ENCODE assay signal across 2 cellular contexts in genomic region chr6:149202100-149202499, GRCh38.
A peak's percentile ranks its signal among the peaks of the same experiment; 100 is the strongest.
TF ChIP-seq lines count a peak whose summit lies in the region.

No MANE protein-coding gene starts in this region.

TF ChIP-seq in HepG2, 621 proteins besides CTCF, POLR2A, EP300 and RAD21:
- TF ChIP-seq MAFK (conservative IDR thresholded peaks at IDR 0.05 in 1 of 2, IDR thresholded peaks at IDR 0.05 in 1 of 2; ENCODE audit: low read length in 2 of 2) (peak; percentile 97 to 99), ZNF782 (CRISPR knock-in tag; IDR thresholded peaks at IDR 0.05; ENCODE audit: borderline replicate concordance) (no peak), HMGA1 (CRISPR knock-in tag; conservative IDR thresholded peaks at IDR 0.05) (no peak), ZNF234 (CRISPR knock-in tag; conservative IDR thresholded peaks at IDR 0.05) (no peak), ZNF605 (CRISPR knock-in tag; IDR thresholded peaks at IDR 0.05) (no peak), NFYC (CRISPR knock-in tag; IDR thresholded peaks at IDR 0.05) (no peak), GABPA (IDR thresholded peaks at IDR 0.05; ENCODE audit: low read depth, low read length) (no peak), GABPA (CRISPR knock-in tag; IDR thresholded peaks at IDR 0.05; ENCODE audit: low read depth) (no peak), MAFF (IDR thresholded peaks at IDR 0.05; ENCODE audit: low read depth, low read length) (peak; percentile 99)
- TF ChIP-seq, protein P1, sequence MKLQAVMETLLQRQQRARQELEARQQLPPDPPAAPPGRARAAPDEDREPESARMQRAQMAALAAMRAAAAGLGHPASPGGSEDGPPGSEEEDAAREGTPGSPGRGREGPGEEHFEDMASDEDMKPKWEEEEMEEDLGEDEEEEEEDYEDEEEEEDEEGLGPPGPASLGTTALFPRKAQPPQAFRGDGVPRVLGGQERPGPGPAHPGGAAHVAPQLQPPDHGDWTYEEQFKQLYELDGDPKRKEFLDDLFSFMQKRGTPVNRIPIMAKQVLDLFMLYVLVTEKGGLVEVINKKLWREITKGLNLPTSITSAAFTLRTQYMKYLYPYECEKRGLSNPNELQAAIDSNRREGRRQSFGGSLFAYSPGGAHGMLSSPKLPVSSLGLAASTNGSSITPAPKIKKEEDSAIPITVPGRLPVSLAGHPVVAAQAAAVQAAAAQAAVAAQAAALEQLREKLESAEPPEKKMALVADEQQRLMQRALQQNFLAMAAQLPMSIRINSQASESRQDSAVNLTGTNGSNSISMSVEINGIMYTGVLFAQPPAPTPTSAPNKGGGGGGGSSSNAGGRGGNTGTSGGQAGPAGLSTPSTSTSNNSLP (IDR thresholded peaks at IDR 0.05; ENCODE audit: low read depth, low read length) = no peak

TF ChIP-seq in H1, 55 proteins besides CTCF, POLR2A, EP300 and RAD21:
- TF ChIP-seq MAFK (IDR thresholded peaks at IDR 0.05; ENCODE audit: low read depth, low read length) (peak; percentile 84; the same call in 1 of the 2 replicates), SIX5 (IDR thresholded peaks at IDR 0.05; ENCODE audit: low read depth, low read length) (no peak)
